1 cellular context compared by ENCODE assay signal in the genomic region with DNA sequence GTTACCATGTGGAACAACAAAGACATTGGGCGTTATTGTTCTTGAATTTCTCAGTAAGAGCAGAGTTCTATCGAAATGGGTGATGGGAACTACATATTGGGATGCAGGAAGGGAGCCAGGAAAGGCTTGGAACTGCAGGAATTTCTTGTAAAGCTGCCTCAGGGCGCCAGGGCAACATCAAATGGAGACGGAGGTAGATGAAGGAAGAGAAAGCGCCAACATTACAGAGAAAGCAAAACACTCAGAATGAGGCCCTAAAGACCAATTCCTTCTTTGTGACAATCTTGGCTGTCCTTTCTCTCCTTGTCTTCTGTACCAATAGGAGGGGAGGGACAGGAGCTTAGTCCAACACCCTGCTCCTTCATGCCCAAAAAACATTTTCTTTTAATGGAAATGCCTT.
TF ChIP-seq lines count a peak whose summit lies in the region.

No MANE protein-coding gene starts in this region.

TF ChIP-seq in GM23338, 12 proteins besides CTCF, POLR2A, EP300 and RAD21 (continued from another document):
- TF ChIP-seq, protein P1, sequence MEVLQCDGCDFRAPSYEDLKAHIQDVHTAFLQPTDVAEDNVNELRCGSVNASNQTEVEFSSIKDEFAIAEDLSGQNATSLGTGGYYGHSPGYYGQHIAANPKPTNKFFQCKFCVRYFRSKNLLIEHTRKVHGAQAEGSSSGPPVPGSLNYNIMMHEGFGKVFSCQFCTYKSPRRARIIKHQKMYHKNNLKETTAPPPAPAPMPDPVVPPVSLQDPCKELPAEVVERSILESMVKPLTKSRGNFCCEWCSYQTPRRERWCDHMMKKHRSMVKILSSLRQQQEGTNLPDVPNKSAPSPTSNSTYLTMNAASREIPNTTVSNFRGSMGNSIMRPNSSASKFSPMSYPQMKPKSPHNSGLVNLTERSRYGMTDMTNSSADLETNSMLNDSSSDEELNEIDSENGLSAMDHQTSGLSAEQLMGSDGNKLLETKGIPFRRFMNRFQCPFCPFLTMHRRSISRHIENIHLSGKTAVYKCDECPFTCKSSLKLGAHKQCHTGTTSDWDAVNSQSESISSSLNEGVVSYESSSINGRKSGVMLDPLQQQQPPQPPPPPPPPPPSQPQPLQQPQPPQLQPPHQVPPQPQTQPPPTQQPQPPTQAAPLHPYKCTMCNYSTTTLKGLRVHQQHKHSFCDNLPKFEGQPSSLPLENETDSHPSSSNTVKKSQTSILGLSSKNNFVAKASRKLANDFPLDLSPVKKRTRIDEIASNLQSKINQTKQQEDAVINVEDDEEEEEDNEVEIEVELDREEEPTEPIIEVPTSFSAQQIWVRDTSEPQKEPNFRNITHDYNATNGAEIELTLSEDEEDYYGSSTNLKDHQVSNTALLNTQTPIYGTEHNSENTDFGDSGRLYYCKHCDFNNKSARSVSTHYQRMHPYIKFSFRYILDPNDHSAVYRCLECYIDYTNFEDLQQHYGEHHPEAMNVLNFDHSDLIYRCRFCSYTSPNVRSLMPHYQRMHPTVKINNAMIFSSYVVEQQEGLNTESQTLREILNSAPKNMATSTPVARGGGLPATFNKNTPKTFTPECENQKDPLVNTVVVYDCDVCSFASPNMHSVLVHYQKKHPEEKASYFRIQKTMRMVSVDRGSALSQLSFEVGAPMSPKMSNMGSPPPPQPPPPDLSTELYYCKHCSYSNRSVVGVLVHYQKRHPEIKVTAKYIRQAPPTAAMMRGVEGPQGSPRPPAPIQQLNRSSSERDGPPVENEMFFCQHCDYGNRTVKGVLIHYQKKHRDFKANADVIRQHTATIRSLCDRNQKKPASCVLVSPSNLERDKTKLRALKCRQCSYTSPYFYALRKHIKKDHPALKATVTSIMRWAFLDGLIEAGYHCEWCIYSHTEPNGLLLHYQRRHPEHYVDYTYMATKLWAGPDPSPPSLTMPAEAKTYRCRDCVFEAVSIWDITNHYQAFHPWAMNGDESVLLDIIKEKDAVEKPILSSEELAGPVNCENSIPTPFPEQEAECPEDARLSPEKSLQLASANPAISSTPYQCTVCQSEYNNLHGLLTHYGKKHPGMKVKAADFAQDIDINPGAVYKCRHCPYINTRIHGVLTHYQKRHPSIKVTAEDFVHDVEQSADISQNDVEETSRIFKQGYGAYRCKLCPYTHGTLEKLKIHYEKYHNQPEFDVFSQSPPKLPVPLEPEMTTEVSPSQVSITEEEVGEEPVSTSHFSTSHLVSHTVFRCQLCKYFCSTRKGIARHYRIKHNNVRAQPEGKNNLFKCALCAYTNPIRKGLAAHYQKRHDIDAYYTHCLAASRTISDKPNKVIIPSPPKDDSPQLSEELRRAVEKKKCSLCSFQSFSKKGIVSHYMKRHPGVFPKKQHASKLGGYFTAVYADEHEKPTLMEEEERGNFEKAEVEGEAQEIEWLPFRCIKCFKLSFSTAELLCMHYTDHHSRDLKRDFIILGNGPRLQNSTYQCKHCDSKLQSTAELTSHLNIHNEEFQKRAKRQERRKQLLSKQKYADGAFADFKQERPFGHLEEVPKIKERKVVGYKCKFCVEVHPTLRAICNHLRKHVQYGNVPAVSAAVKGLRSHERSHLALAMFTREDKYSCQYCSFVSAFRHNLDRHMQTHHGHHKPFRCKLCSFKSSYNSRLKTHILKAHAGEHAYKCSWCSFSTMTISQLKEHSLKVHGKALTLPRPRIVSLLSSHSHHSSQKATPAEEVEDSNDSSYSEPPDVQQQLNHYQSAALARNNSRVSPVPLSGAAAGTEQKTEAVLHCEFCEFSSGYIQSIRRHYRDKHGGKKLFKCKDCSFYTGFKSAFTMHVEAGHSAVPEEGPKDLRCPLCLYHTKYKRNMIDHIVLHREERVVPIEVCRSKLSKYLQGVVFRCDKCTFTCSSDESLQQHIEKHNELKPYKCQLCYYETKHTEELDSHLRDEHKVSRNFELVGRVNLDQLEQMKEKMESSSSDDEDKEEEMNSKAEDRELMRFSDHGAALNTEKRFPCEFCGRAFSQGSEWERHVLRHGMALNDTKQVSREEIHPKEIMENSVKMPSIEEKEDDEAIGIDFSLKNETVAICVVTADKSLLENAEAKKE (CRISPR knock-in tag; IDR thresholded peaks at IDR 0.05): no peak
- TF ChIP-seq EZH2phosphoT487 (IDR thresholded peaks at IDR 0.05; ENCODE audit: unreplicated experiment): no peak
- no peak for TF ChIP-seq CREB1 (CRISPR knock-in tag; IDR thresholded peaks at IDR 0.05; ENCODE audit: low read depth)
- no peak for TF ChIP-seq POLR2AphosphoS5 (IDR thresholded peaks at IDR 0.05; ENCODE audit: low read depth)
- TF ChIP-seq NANOG (IDR thresholded peaks at IDR 0.05; ENCODE audit: borderline replicate concordance): no peak
- TF ChIP-seq, protein P2, sequence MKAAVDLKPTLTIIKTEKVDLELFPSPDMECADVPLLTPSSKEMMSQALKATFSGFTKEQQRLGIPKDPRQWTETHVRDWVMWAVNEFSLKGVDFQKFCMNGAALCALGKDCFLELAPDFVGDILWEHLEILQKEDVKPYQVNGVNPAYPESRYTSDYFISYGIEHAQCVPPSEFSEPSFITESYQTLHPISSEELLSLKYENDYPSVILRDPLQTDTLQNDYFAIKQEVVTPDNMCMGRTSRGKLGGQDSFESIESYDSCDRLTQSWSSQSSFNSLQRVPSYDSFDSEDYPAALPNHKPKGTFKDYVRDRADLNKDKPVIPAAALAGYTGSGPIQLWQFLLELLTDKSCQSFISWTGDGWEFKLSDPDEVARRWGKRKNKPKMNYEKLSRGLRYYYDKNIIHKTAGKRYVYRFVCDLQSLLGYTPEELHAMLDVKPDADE (IDR thresholded peaks at IDR 0.05): no peak
- no peak for TF ChIP-seq JUNB (IDR thresholded peaks at IDR 0.05; ENCODE audit: unreplicated experiment)
- TF ChIP-seq STAT1 (IDR thresholded peaks at IDR 0.05; ENCODE audit: unreplicated experiment): no peak
